8 cellular contexts compared by ENCODE assay signal in genomic region chr12:122473543-122474323, GRCh38. TPM values are rescaled to one million over a fixed set of nuclear protein-coding genes. Genes with fewer than 3 reads are reported as not detected.
DNase-seq lines count a peak whose midpoint lies in the region; ATAC-seq and TF ChIP-seq lines count a peak whose summit lies in the region.

No MANE protein-coding gene starts in this region.

- no peaks in the 10 kb centered on the region for H3K9me3 ChIP-seq in Caco-2

- POLR2A ChIA-PET in Caco-2 (lab: Charles Lee), result interaction anchor here (1.2 kb wide), 1 partner anchor 73 kb away, joined by 4 read pairs; no protein-coding TSS in a partner anchor

- DNase-seq in activated CD4-positive, CD25-positive, alpha-beta regulatory T cell (lab: John Stamatoyannopoulos, UW), result no peak
- peak; percentile 66 to 78 for DNase-seq in activated CD4-positive, alpha-beta T cell treated with anti-CD3 and anti-CD28 coated beads, Interleukin-2, amount 50 U/mL, for 48 hours
- DNase-seq in foreskin keratinocyte (peak; percentile 10 to 29), NCI-H146 (lab: John Stamatoyannopoulos, UW) (no peak), pons (ENCODE audit: low spot score) (no peak), Caco-2 (no peak)
- no peak for DNase-seq in stimulated activated effector memory CD8-positive, alpha-beta T cell treated with anti-CD3 and anti-CD28 coated beads, Interleukin-12 subunit alpha, Interleukin-12 subunit beta, amount 100 ng/mL, for 72 hours (ENCODE audit: low spot score in 2 of 2)

- peaks cover 1% of the 10 kb centered on the region for H3K36me3 ChIP-seq in Caco-2 (ENCODE audit: control insufficient read depth, insufficient read depth, low read length)

- H3K9me3 Mint-ChIP-seq in stimulated activated effector memory CD8-positive, alpha-beta T cell treated with anti-CD3 and anti-CD28 coated beads, Interleukin-12 subunit alpha, Interleukin-12 subunit beta, amount 100 ng/mL, for 72 hours, result no peaks in the 10 kb centered on the region
- no peaks in the 10 kb centered on the region for H3K9me3 Mint-ChIP-seq in Caco-2 (ENCODE audit: unreplicated experiment)

- H3K36me3 Mint-ChIP-seq in stimulated activated effector memory CD8-positive, alpha-beta T cell treated with anti-CD3 and anti-CD28 coated beads, Interleukin-12 subunit alpha, Interleukin-12 subunit beta, amount 100 ng/mL, for 72 hours, result peaks cover 66% of the 10 kb centered on the region
- peaks cover 76% of the 10 kb centered on the region for H3K36me3 Mint-ChIP-seq in Caco-2 (ENCODE audit: insufficient read depth, unreplicated experiment)

- H3K27ac ChIP-seq in foreskin keratinocyte, result peak overlapping the region; percentile 26

- H3K27me3 Mint-ChIP-seq in Caco-2 (ENCODE audit: insufficient read depth, unreplicated experiment), result no peaks in the 10 kb centered on the region

- H3K4me3 ChIP-seq in Caco-2 (ENCODE audit: low read depth, low read length), result no peak overlapping the region

- ATAC-seq in activated CD4-positive, CD25-positive, alpha-beta regulatory T cell treated with anti-CD3 and anti-CD28 coated beads, Interleukin-2, amount 50 U/mL, for 24 hours, result peak; percentile 80 to 82
- peak; percentile 43 for ATAC-seq in foreskin keratinocyte
- ATAC-seq in stimulated activated effector memory CD8-positive, alpha-beta T cell treated with anti-CD3 and anti-CD28 coated beads, Interleukin-12 subunit alpha, Interleukin-12 subunit beta, amount 100 ng/mL, for 72 hours, result peak; percentile 74

- no TSS peak for BruUV-seq in Caco-2 (replicated peaks; lab: Mats Ljungman, UMichigan)

- intact Hi-C loops in Caco-2 (cut with micrococcal nuclease; ENCODE audit: unreplicated experiment), result no loop called here

- H3K4me1 Mint-ChIP-seq in stimulated activated effector memory CD8-positive, alpha-beta T cell treated with anti-CD3 and anti-CD28 coated beads, Interleukin-12 subunit alpha, Interleukin-12 subunit beta, amount 100 ng/mL, for 72 hours, result peaks cover 19% of the 10 kb centered on the region
- H3K4me1 Mint-ChIP-seq in Caco-2 (ENCODE audit: low read depth, unreplicated experiment), result no peaks in the 10 kb centered on the region

- no peak for TF ChIP-seq CTCF in foreskin keratinocyte (conservative IDR thresholded peaks at IDR 0.05)
- TF ChIP-seq CTCF in Caco-2 (IDR thresholded peaks at IDR 0.05; ENCODE audit: insufficient read depth in 1 of 2, low read depth in 1 of 2, low read length in 1 of 2, severe bottlenecking in 1 of 2, unreplicated experiment in 1 of 2), result no peak

- H3K4me1 ChIP-seq in foreskin keratinocyte, result no peaks in the 10 kb centered on the region
- peaks cover 5% of the 10 kb centered on the region for H3K4me1 ChIP-seq in Caco-2

- H3K27ac Mint-ChIP-seq in stimulated activated effector memory CD8-positive, alpha-beta T cell treated with anti-CD3 and anti-CD28 coated beads, Interleukin-12 subunit alpha, Interleukin-12 subunit beta, amount 100 ng/mL, for 72 hours, result peak overlapping the region; percentile 71
- no peak overlapping the region for H3K27ac Mint-ChIP-seq in Caco-2 (ENCODE audit: unreplicated experiment)

- no peaks in the 10 kb centered on the region for H3K27me3 ChIP-seq in foreskin keratinocyte
- no peaks in the 10 kb centered on the region for H3K27me3 ChIP-seq in Caco-2 (replicated peaks; ENCODE audit: control insufficient read depth, insufficient read depth, low read length)

- no peak overlapping the region for H3K4me3 Mint-ChIP-seq in stimulated activated effector memory CD8-positive, alpha-beta T cell treated with anti-CD3 and anti-CD28 coated beads, Interleukin-12 subunit alpha, Interleukin-12 subunit beta, amount 100 ng/mL, for 72 hours
- no peak overlapping the region for H3K4me3 Mint-ChIP-seq in Caco-2 (ENCODE audit: unreplicated experiment)

- CTCF ChIA-PET in Caco-2 (lab: Charles Lee), result interaction anchor here (1.3 to 3.0 kb wide), 2 partner anchors 27 to 73 kb away, joined by 3 to 71 read pairs; partner anchors contain the start of gene ZCCHC8

RNA-seq across cellular contexts. Expression of gene ZCCHC8, which starts 27.0 kb away (rescaled TPM):
- total RNA-seq in foreskin keratinocyte (19.3 and 20.7 TPM in 2 replicates), Caco-2 (2022) (37.5 and 40.1 TPM in 2 replicates)
- 11.3 and 12.1 TPM in 2 replicates for polyA plus RNA-seq in foreskin keratinocyte

RNA-seq across cellular contexts. Expression of gene CLIP1, which starts 51.3 kb away (rescaled TPM):
- 31.5 and 34.4 TPM in 2 replicates for total RNA-seq in foreskin keratinocyte
- polyA plus RNA-seq in foreskin keratinocyte, result 6.6 and 6.8 TPM in 2 replicates
- total RNA-seq in Caco-2 (2022), result 80.9 and 85.0 TPM in 2 replicates

RNA-seq across cellular contexts. Expression of gene RSRC2, which starts 53.0 kb away (rescaled TPM):
- 48.8 and 62.1 TPM in 2 replicates for total RNA-seq in foreskin keratinocyte
- polyA plus RNA-seq in foreskin keratinocyte, result 25.2 and 36.8 TPM in 2 replicates
- total RNA-seq in Caco-2 (2022), result 77.9 and 79.0 TPM in 2 replicates

RNA-seq across cellular contexts. Expression of gene KNTC1, which starts 53.3 kb away (rescaled TPM):
- 37.0 and 42.8 TPM in 2 replicates for total RNA-seq in foreskin keratinocyte
- 17.5 and 20.2 TPM in 2 replicates for polyA plus RNA-seq in foreskin keratinocyte
- total RNA-seq in Caco-2 (2022), result 55.8 and 57.0 TPM in 2 replicates

Comparison
In these comparisons a context has a peak if more than half of its experiments do, and no peak if none do; other contexts are left out.
1. DNase-seq: peak in activated CD4-positive, alpha-beta T cell treated with anti-CD3 and anti-CD28 coated beads, Interleukin-2, amount 50 U/mL, for 48 hours (2 of 2) and foreskin keratinocyte (2 of 2); none in activated CD4-positive, CD25-positive, alpha-beta regulatory T cell (0 of 4), stimulated activated effector memory CD8-positive, alpha-beta T cell treated with anti-CD3 and anti-CD28 coated beads, Interleukin-12 subunit alpha, Interleukin-12 subunit beta, amount 100 ng/mL, for 72 hours (0 of 2), NCI-H146 (single experiment), pons (single experiment) and Caco-2 (0 of 2).
2. Peak in every context shown above with its lines, with median percentiles within 50 percentile points of each other: ATAC-seq.